ENCODE assay signal across 1 cellular context in the genomic region with DNA sequence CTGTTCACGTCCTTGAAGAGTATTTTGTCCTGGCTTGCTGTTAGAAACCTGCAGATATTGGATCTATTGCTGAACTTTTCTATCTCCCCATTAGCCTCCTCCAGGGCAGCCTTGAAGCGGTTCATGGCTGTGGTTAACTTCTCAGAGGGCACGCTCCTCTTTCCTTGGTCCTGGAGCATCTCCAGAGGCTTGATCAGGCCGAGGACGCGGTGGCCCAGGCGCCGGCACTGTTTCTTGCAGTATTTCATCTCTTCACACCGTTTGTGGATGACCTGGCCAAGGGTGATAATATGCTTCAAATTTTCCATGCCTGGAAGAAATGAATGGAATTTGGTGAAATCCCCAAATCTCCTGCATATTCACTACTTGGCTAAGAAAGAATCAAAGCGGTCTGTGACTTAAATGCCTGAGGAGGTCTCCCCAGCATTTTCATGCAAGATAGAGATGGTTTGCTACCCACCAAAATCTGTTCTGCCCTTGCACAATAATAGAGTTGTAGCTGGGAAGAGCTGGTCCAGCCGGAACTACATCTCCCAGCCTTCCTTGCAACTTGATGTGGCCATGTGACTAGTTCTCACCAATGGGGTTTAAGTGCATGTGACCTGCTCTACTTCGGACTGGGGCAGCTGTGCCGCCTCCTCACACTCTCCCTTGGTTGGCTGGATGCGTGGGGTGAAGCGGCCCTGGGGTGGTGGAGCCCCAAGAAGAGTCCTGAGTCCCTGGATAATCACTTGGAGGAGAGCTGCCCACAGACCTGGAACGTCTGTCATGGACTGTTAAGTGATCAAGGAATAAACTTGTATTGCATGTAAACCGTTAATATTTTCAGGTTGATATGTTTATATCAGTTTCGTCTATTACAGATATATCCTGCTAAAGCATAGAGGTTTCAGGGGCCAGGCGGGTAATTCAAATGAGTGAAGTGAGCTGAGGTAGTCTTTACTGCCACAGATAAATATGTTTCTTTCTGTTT.
TF ChIP-seq lines count a peak whose summit lies in the region.

No MANE protein-coding gene starts in this region.

TF ChIP-seq in K562, 482 proteins besides CTCF, POLR2A, EP300 and RAD21 (continued from another document and continues in another):
- TF ChIP-seq HDGF (IDR thresholded peaks at IDR 0.05) (no peak), NFYB (IDR thresholded peaks at IDR 0.05; ENCODE audit: extremely low read depth, insufficient read length) (peak; percentile 100), ZNF586 (CRISPR knock-in tag; conservative IDR thresholded peaks at IDR 0.05) (no peak), FOXK1 (CRISPR knock-in tag; IDR thresholded peaks at IDR 0.05; ENCODE audit: borderline replicate concordance) (no peak), SREBF2 (CRISPR knock-in tag; IDR thresholded peaks at IDR 0.05) (no peak), ZNF584 (CRISPR knock-in tag; IDR thresholded peaks at IDR 0.05; ENCODE audit: low read depth) (peak; percentile 38; the same call in 1 of the 2 replicates), ATF1 (CRISPR knock-in tag; IDR thresholded peaks at IDR 0.05) (no peak), ATF1 (tag; IDR thresholded peaks at IDR 0.05) (peak; percentile 64), ZNF121 (CRISPR knock-in tag; conservative IDR thresholded peaks at IDR 0.05) (no peak), MTF1 (CRISPR knock-in tag; IDR thresholded peaks at IDR 0.05; ENCODE audit: borderline replicate concordance) (no peak), ZFP36 (IDR thresholded peaks at IDR 0.05; ENCODE audit: low read depth, low read length, partially characterized antibody) (peak; percentile 20), MYNN (IDR thresholded peaks at IDR 0.05) (no peak), MYNN (CRISPR knock-in tag; IDR thresholded peaks at IDR 0.05) (no peak), ZNF695 (CRISPR knock-in tag; IDR thresholded peaks at IDR 0.05) (no peak), RFX7 (CRISPR knock-in tag; IDR thresholded peaks at IDR 0.05) (no peak), ETV6 (IDR thresholded peaks at IDR 0.05; ENCODE audit: borderline replicate concordance in 1 of 2, low read depth in 2 of 2, low read length in 1 of 2) (no peak), ETV6 (CRISPR knock-in tag; IDR thresholded peaks at IDR 0.05; ENCODE audit: borderline replicate concordance) (no peak), YY1 (IDR thresholded peaks at IDR 0.05; ENCODE audit: borderline replicate concordance in 1 of 3, control insufficient read depth in 1 of 3, extremely low read depth in 1 of 3, insufficient read depth in 3 of 3, insufficient read length in 1 of 3, insufficient replicate concordance in 2 of 3, low read depth in 1 of 3, low read length in 2 of 3) (no peak), KLF16 (IDR thresholded peaks at IDR 0.05) (no peak), ZNF57 (CRISPR knock-in tag; IDR thresholded peaks at IDR 0.05) (no peak), ZKSCAN3 (CRISPR knock-in tag; IDR thresholded peaks at IDR 0.05) (no peak), POLR2G (IDR thresholded peaks at IDR 0.05; ENCODE audit: low read depth, low read length) (peak; percentile 64), WHSC1 (IDR thresholded peaks at IDR 0.05; ENCODE audit: low read length) (no peak), ZNF589 (CRISPR knock-in tag; IDR thresholded peaks at IDR 0.05; ENCODE audit: low read depth) (no peak), DACH1 (IDR thresholded peaks at IDR 0.05; ENCODE audit: partially characterized antibody) (no peak), FOXJ3 (CRISPR knock-in tag; IDR thresholded peaks at IDR 0.05) (no peak), SMAD2 (IDR thresholded peaks at IDR 0.05; ENCODE audit: low read depth, low read length) (no peak), JUNB (CRISPR knock-in tag; conservative IDR thresholded peaks at IDR 0.05) (no peak), RBM15 (IDR thresholded peaks at IDR 0.05; ENCODE audit: insufficient read depth, low read length) (no peak), BMI1 (IDR thresholded peaks at IDR 0.05; ENCODE audit: low read length) (no peak), ZNF444 (CRISPR knock-in tag; IDR thresholded peaks at IDR 0.05) (no peak)
- TF ChIP-seq, protein P1, sequence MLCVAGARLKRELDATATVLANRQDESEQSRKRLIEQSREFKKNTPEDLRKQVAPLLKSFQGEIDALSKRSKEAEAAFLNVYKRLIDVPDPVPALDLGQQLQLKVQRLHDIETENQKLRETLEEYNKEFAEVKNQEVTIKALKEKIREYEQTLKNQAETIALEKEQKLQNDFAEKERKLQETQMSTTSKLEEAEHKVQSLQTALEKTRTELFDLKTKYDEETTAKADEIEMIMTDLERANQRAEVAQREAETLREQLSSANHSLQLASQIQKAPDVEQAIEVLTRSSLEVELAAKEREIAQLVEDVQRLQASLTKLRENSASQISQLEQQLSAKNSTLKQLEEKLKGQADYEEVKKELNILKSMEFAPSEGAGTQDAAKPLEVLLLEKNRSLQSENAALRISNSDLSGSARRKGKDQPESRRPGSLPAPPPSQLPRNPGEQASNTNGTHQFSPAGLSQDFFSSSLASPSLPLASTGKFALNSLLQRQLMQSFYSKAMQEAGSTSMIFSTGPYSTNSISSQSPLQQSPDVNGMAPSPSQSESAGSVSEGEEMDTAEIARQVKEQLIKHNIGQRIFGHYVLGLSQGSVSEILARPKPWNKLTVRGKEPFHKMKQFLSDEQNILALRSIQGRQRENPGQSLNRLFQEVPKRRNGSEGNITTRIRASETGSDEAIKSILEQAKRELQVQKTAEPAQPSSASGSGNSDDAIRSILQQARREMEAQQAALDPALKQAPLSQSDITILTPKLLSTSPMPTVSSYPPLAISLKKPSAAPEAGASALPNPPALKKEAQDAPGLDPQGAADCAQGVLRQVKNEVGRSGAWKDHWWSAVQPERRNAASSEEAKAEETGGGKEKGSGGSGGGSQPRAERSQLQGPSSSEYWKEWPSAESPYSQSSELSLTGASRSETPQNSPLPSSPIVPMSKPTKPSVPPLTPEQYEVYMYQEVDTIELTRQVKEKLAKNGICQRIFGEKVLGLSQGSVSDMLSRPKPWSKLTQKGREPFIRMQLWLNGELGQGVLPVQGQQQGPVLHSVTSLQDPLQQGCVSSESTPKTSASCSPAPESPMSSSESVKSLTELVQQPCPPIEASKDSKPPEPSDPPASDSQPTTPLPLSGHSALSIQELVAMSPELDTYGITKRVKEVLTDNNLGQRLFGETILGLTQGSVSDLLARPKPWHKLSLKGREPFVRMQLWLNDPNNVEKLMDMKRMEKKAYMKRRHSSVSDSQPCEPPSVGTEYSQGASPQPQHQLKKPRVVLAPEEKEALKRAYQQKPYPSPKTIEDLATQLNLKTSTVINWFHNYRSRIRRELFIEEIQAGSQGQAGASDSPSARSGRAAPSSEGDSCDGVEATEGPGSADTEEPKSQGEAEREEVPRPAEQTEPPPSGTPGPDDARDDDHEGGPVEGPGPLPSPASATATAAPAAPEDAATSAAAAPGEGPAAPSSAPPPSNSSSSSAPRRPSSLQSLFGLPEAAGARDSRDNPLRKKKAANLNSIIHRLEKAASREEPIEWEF (CRISPR knock-in tag; IDR thresholded peaks at IDR 0.05) = no peak
- TF ChIP-seq, protein P2, sequence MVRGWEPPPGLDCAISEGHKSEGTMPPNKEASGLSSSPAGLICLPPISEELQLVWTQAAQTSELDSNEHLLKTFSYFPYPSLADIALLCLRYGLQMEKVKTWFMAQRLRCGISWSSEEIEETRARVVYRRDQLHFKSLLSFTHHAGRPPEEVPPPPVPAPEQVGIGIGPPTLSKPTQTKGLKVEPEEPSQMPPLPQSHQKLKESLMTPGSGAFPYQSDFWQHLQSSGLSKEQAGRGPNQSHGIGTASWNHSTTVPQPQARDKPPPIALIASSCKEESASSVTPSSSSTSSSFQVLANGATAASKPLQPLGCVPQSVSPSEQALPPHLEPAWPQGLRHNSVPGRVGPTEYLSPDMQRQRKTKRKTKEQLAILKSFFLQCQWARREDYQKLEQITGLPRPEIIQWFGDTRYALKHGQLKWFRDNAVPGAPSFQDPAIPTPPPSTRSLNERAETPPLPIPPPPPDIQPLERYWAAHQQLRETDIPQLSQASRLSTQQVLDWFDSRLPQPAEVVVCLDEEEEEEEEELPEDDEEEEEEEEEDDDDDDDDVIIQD (CRISPR knock-in tag; IDR thresholded peaks at IDR 0.05) = no peak
- TF ChIP-seq, protein P3, sequence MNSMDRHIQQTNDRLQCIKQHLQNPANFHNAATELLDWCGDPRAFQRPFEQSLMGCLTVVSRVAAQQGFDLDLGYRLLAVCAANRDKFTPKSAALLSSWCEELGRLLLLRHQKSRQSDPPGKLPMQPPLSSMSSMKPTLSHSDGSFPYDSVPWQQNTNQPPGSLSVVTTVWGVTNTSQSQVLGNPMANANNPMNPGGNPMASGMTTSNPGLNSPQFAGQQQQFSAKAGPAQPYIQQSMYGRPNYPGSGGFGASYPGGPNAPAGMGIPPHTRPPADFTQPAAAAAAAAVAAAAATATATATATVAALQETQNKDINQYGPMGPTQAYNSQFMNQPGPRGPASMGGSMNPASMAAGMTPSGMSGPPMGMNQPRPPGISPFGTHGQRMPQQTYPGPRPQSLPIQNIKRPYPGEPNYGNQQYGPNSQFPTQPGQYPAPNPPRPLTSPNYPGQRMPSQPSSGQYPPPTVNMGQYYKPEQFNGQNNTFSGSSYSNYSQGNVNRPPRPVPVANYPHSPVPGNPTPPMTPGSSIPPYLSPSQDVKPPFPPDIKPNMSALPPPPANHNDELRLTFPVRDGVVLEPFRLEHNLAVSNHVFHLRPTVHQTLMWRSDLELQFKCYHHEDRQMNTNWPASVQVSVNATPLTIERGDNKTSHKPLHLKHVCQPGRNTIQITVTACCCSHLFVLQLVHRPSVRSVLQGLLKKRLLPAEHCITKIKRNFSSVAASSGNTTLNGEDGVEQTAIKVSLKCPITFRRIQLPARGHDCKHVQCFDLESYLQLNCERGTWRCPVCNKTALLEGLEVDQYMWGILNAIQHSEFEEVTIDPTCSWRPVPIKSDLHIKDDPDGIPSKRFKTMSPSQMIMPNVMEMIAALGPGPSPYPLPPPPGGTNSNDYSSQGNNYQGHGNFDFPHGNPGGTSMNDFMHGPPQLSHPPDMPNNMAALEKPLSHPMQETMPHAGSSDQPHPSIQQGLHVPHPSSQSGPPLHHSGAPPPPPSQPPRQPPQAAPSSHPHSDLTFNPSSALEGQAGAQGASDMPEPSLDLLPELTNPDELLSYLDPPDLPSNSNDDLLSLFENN (IDR thresholded peaks at IDR 0.05; ENCODE audit: low read depth in 2 of 2, low read length in 2 of 2) = no peak
- TF ChIP-seq, protein P4, sequence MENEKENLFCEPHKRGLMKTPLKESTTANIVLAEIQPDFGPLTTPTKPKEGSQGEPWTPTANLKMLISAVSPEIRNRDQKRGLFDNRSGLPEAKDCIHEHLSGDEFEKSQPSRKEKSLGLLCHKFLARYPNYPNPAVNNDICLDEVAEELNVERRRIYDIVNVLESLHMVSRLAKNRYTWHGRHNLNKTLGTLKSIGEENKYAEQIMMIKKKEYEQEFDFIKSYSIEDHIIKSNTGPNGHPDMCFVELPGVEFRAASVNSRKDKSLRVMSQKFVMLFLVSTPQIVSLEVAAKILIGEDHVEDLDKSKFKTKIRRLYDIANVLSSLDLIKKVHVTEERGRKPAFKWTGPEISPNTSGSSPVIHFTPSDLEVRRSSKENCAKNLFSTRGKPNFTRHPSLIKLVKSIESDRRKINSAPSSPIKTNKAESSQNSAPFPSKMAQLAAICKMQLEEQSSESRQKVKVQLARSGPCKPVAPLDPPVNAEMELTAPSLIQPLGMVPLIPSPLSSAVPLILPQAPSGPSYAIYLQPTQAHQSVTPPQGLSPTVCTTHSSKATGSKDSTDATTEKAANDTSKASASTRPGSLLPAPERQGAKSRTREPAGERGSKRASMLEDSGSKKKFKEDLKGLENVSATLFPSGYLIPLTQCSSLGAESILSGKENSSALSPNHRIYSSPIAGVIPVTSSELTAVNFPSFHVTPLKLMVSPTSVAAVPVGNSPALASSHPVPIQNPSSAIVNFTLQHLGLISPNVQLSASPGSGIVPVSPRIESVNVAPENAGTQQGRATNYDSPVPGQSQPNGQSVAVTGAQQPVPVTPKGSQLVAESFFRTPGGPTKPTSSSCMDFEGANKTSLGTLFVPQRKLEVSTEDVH (IDR thresholded peaks at IDR 0.05; ENCODE audit: low read depth, partially characterized antibody) = no peak
- TF ChIP-seq, protein P5, sequence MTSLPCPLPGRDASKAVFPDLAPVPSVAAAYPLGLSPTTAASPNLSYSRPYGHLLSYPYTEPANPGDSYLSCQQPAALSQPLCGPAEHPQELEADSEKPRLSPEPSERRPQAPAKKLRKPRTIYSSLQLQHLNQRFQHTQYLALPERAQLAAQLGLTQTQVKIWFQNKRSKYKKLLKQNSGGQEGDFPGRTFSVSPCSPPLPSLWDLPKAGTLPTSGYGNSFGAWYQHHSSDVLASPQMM (CRISPR knock-in tag; IDR thresholded peaks at IDR 0.05) = no peak
- TF ChIP-seq, protein P6, sequence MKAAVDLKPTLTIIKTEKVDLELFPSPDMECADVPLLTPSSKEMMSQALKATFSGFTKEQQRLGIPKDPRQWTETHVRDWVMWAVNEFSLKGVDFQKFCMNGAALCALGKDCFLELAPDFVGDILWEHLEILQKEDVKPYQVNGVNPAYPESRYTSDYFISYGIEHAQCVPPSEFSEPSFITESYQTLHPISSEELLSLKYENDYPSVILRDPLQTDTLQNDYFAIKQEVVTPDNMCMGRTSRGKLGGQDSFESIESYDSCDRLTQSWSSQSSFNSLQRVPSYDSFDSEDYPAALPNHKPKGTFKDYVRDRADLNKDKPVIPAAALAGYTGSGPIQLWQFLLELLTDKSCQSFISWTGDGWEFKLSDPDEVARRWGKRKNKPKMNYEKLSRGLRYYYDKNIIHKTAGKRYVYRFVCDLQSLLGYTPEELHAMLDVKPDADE (conservative IDR thresholded peaks at IDR 0.05; ENCODE audit: control insufficient read depth, low read depth, low read length) = peak; percentile 89; the same call in 1 of the 2 replicates
